ENCODE assay signal across 1 cellular context in genomic region chr3:172333042-172333377, GRCh38.
TF ChIP-seq lines count a peak whose summit lies in the region.

No MANE protein-coding gene starts in this region.

TF ChIP-seq in SK-N-SH, 30 proteins besides CTCF, POLR2A, EP300 and RAD21 (continued from another document):
- TF ChIP-seq MEF2A (IDR thresholded peaks at IDR 0.05; ENCODE audit: borderline replicate concordance, low read depth) (no peak), TEAD4 (IDR thresholded peaks at IDR 0.05; ENCODE audit: borderline replicate concordance, insufficient read depth) (no peak), FOSL2 (IDR thresholded peaks at IDR 0.05; ENCODE audit: borderline replicate concordance, low read depth) (no peak), TCF12 (IDR thresholded peaks at IDR 0.05) (no peak), MAX (IDR thresholded peaks at IDR 0.05; ENCODE audit: low read depth) (no peak)
TF ChIP-seq in SK-N-SH: peak in this region for 0.
